Comparison of ENCODE assay signal across 21 cellular contexts in genomic region chr18:22572321-22572720, GRCh38.
DNase-seq lines count a peak whose midpoint lies in the region; TF ChIP-seq lines count a peak whose summit lies in the region.
"Had no signal": no experiment of that assay in that cellular context is flagged by ENCODE, and none has a peak within 500 bp of the region (broad histone marks: within the 10 kb centered on the region; RNA-seq: fewer than 3 reads in every experiment).

No MANE protein-coding gene starts in this region.

- no peaks in the 10 kb centered on the region for H3K36me3 ChIP-seq in hepatocyte (replicated peaks; ENCODE audit: insufficient read depth, low read depth)
- H3K36me3 ChIP-seq: BLaER1, HAP-1 had no signal

- H3K4me2 ChIP-seq in hepatocyte, result no peak overlapping the region
- H3K4me2 ChIP-seq: BLaER1 had no signal

- peaks cover 31% of the 10 kb centered on the region for H3K4me1 Mint-ChIP-seq in mesothelial cell of epicardium
- H3K4me1 Mint-ChIP-seq: B cell; CD4-positive, CD25-positive, alpha-beta regulatory T cell had no signal

- no peaks in the 10 kb centered on the region for H3K27me3 ChIP-seq in hepatocyte
- H3K27me3 ChIP-seq: BLaER1 had no signal

- H3K27ac ChIP-seq in hepatocyte, result no peak overlapping the region
- H3K27ac ChIP-seq: 22Rv1, BLaER1, C4-2B had no signal

- no peaks in the 10 kb centered on the region for H3K9me2 ChIP-seq in hepatocyte (replicated peaks; ENCODE audit: insufficient read depth)

- H3K4me1 ChIP-seq in hepatocyte (ENCODE audit: insufficient read depth), result no peaks in the 10 kb centered on the region
- H3K4me1 ChIP-seq: BLaER1, Caco-2, HAP-1 had no signal

- no peaks in the 10 kb centered on the region for H3K9me3 ChIP-seq in hepatocyte (ENCODE audit: low read depth)
- H3K9me3 ChIP-seq: BLaER1, HAP-1 had no signal

- peak overlapping the region; percentile 28 for H3K27ac Mint-ChIP-seq in mesothelial cell of epicardium
- H3K27ac Mint-ChIP-seq: B cell; CD4-positive, CD25-positive, alpha-beta regulatory T cell; CD8-positive, alpha-beta T cell; HFFc6 had no signal

- WGBS in hepatocyte (ENCODE audit: low lambda C conversion rate, missing lambda C conversion rate), result 39% methylated on average over 1 of the region's 1 CpG

- no peak for TF ChIP-seq CTCF in choroid plexus epithelial cell (conservative IDR thresholded peaks at IDR 0.05; ENCODE audit: low read depth, low read length)
- no peak for TF ChIP-seq CTCF in mesothelial cell of epicardium (IDR thresholded peaks at IDR 0.05; ENCODE audit: unreplicated experiment)
- no peak for TF ChIP-seq CTCF in hepatocyte (IDR thresholded peaks at IDR 0.05; ENCODE audit: poor library complexity)

- no peak overlapping the region for H3K4me3 Mint-ChIP-seq in mesothelial cell of epicardium
- H3K4me3 Mint-ChIP-seq: B cell; CD4-positive, CD25-positive, alpha-beta regulatory T cell; CD8-positive, alpha-beta T cell; HFFc6 had no signal

- peaks cover 2% of the 10 kb centered on the region for H3K36me3 Mint-ChIP-seq in mesothelial cell of epicardium
- H3K36me3 Mint-ChIP-seq: CD4-positive, CD25-positive, alpha-beta regulatory T cell; CD8-positive, alpha-beta T cell had no signal

- DNase-seq in M059J (ENCODE audit: low read depth) (peak; percentile 53), RPMI7951 (ENCODE audit: low read depth) (peak; percentile 36), choroid plexus epithelial cell (ENCODE audit: low read depth) (peak; percentile 29), mesothelial cell of epicardium (ENCODE audit: low spot score in 2 of 2, unreplicated experiment in 2 of 2) (no peak), superior temporal gyrus (ENCODE audit: extremely low spot score) (no peak), NCI-H510A (lab: John Stamatoyannopoulos, UW) (no peak), hepatocyte (ENCODE audit: low spot score) (no peak)
- DNase-seq: Caco-2; CD4-positive, CD25-positive, alpha-beta regulatory T cell; CD8-positive, alpha-beta T cell; DMS153; DMS79; EL; GF-D8; GOT3; HFFc6 had no signal

- H3K79me2 ChIP-seq in hepatocyte, result no peaks in the 10 kb centered on the region

- peaks cover 2% of the 10 kb centered on the region for H3K27me3 Mint-ChIP-seq in mesothelial cell of epicardium (ENCODE audit: low read depth)
- H3K27me3 Mint-ChIP-seq: B cell had no signal

- no peak overlapping the region for H2AFZ ChIP-seq in hepatocyte

- H3K4me3 ChIP-seq in choroid plexus epithelial cell (ENCODE audit: low read depth, low read length) (no peak overlapping the region), hepatocyte (no peak overlapping the region)
- H3K4me3 ChIP-seq: BLaER1, HAP-1 had no signal

- peaks cover 6% of the 10 kb centered on the region for H3K9me3 Mint-ChIP-seq in mesothelial cell of epicardium
- H3K9me3 Mint-ChIP-seq: CD8-positive, alpha-beta T cell; HFFc6 had no signal

- H4K20me1 ChIP-seq in hepatocyte (ENCODE audit: insufficient read depth, poor library complexity, severe bottlenecking), result no peaks in the 10 kb centered on the region
- H4K20me1 ChIP-seq: BLaER1 had no signal

Comparison
In these comparisons a context has a peak if more than half of its experiments do, and no peak if none do; other contexts are left out.
1. DNase-seq: peak in M059J (single experiment), RPMI7951 (single experiment) and choroid plexus epithelial cell (single experiment); none in mesothelial cell of epicardium (0 of 2), superior temporal gyrus (single experiment), NCI-H510A (single experiment) and hepatocyte (single experiment).